18 cellular contexts compared by ENCODE assay signal in the genomic region with DNA sequence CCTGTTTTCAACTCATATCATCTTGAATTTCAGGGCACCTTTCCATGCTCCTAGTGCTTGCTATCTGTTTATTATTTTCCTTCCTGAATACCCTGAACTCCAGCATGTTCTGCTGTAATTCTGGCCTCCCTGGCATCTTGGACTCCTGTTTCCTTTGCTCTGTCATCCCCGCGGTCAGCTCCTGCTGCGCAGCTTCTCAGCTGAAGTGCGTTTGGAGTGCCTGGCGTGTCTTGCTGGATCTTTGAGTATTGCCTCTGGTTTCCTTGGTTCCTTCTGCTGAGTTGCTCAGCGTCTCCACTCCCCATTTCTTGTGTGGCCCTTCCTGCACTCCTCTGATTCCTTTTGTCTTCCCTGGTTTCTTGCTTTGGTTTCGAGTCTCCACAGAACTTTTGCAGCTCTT.
DNase-seq lines count a peak whose midpoint lies in the region; ATAC-seq and TF ChIP-seq lines count a peak whose summit lies in the region.
"Had no signal": no experiment of that assay in that cellular context is flagged by ENCODE, and none has a peak within 500 bp of the region (broad histone marks: within the 10 kb centered on the region; RNA-seq: fewer than 3 reads in every experiment).

No MANE protein-coding gene starts in this region.

- DNase-seq in Caco-2 (no peak), DMS79 treated with DMSO at 0.1 percent for 48 hours (lab: John Stamatoyannopoulos, UW) (peak; percentile 58), immature natural killer cell (no peak), progenitor cell of endocrine pancreas (ENCODE audit: low spot score, unreplicated experiment) (no peak), posterior vena cava (ENCODE audit: low spot score) (no peak)
- no peak for DNase-seq in stimulated activated CD4-positive, alpha-beta T cell treated with anti-CD3 and anti-CD28 coated beads, Interleukin-1b, Interleukin-23, amount 100 ng/mL, for 48 hours
- DNase-seq: ACHN; BE2C; CD4-positive, CD25-positive, alpha-beta regulatory T cell; GOT3; H7; HFFc6; KBM-7 had no signal

- CTCF ChIA-PET in Caco-2 (lab: Charles Lee), result interaction anchor here (0.7 kb wide), 1 partner anchor 14 kb away, joined by 3 read pairs; no protein-coding TSS in a partner anchor

- H3K27ac Mint-ChIP-seq in Caco-2 (ENCODE audit: unreplicated experiment), result peak overlapping the region; percentile 2
- H3K27ac Mint-ChIP-seq in immature natural killer cell, result peak overlapping the region in 4 of 6 donors; percentile 45 to 68 (median 52)
- peak overlapping the region; percentile 25 for H3K27ac Mint-ChIP-seq in progenitor cell of endocrine pancreas
- H3K27ac Mint-ChIP-seq: HFFc6, IgD-negative memory B cell had no signal

- ATAC-seq in HG02981 (IDR thresholded peaks at IDR 0.05; ENCODE audit: unreplicated experiment), result no peak
- no peak for ATAC-seq in GM18502 (IDR thresholded peaks at IDR 0.05; ENCODE audit: poor library complexity, unreplicated experiment)
- ATAC-seq: HCT116, HepG2 had no signal

- H3K36me3 Mint-ChIP-seq in Caco-2 (ENCODE audit: insufficient read depth, unreplicated experiment) (peaks cover 71% of the 10 kb centered on the region), immature natural killer cell (peaks cover 51 to 77% (median 59%) of the 10 kb centered on the region in 3 donors), progenitor cell of endocrine pancreas (ENCODE audit: insufficient read depth) (peaks cover 57% of the 10 kb centered on the region)

- POLR2A ChIA-PET in Caco-2 (lab: Charles Lee), result no interaction called here

- H3K9me3 Mint-ChIP-seq in Caco-2 (ENCODE audit: unreplicated experiment) (peaks cover 21% of the 10 kb centered on the region), immature natural killer cell (peaks cover 0 to 14% (median 0%) of the 10 kb centered on the region in 6 donors), progenitor cell of endocrine pancreas (ENCODE audit: low read depth) (peaks cover 22% of the 10 kb centered on the region)

- intact Hi-C loops in Caco-2 (cut with micrococcal nuclease; ENCODE audit: unreplicated experiment) (no loop called here), posterior vena cava (cut with DNase I) (no loop called here)

- H3K4me3 Mint-ChIP-seq in Caco-2 (ENCODE audit: unreplicated experiment) (no peak overlapping the region), immature natural killer cell (no peak overlapping the region), progenitor cell of endocrine pancreas (ENCODE audit: low read depth) (no peak overlapping the region)
- H3K4me3 Mint-ChIP-seq: CD4-positive, CD25-positive, alpha-beta regulatory T cell; HFFc6; IgD-negative memory B cell had no signal

- no peaks in the 10 kb centered on the region for H3K4me1 ChIP-seq in Caco-2
- H3K4me1 ChIP-seq: BE2C had no signal

- H3K36me3 ChIP-seq in Caco-2 (ENCODE audit: control insufficient read depth, insufficient read depth, low read length), result no peaks in the 10 kb centered on the region

- no TSS peak for BruUV-seq in Caco-2 (replicated peaks; lab: Mats Ljungman, UMichigan)

- H3K4me3 ChIP-seq in Caco-2 (ENCODE audit: low read depth, low read length), result no peak overlapping the region

- no peaks in the 10 kb centered on the region for H3K27me3 ChIP-seq in Caco-2 (replicated peaks; ENCODE audit: control insufficient read depth, insufficient read depth, low read length)
- H3K27me3 ChIP-seq: BE2C had no signal

- H3K4me1 Mint-ChIP-seq in Caco-2 (ENCODE audit: low read depth, unreplicated experiment), result no peaks in the 10 kb centered on the region
- peaks cover 10 to 15% of the 10 kb centered on the region in 2 donors for H3K4me1 Mint-ChIP-seq in immature natural killer cell
- no peaks in the 10 kb centered on the region for H3K4me1 Mint-ChIP-seq in progenitor cell of endocrine pancreas (ENCODE audit: low read depth)

- H3K27me3 Mint-ChIP-seq in Caco-2 (ENCODE audit: insufficient read depth, unreplicated experiment), result no peaks in the 10 kb centered on the region
- H3K27me3 Mint-ChIP-seq in immature natural killer cell (ENCODE audit: low read depth in 3 of 3), result no peaks in the 10 kb centered on the region
- H3K27me3 Mint-ChIP-seq in progenitor cell of endocrine pancreas, result no peaks in the 10 kb centered on the region
- H3K27me3 Mint-ChIP-seq: CD4-positive, CD25-positive, alpha-beta regulatory T cell; IgD-negative memory B cell had no signal

- no peaks in the 10 kb centered on the region for H3K9me3 ChIP-seq in Caco-2
- H3K9me3 ChIP-seq: BE2C had no signal

- TF ChIP-seq CTCF in Caco-2 (IDR thresholded peaks at IDR 0.05; ENCODE audit: insufficient read depth in 1 of 2, low read depth in 1 of 2, low read length in 1 of 2, severe bottlenecking in 1 of 2, unreplicated experiment in 1 of 2), result no peak
- TF ChIP-seq CTCF in progenitor cell of endocrine pancreas (IDR thresholded peaks at IDR 0.05; ENCODE audit: unreplicated experiment), result no peak

Comparison
In these comparisons a context has a peak if more than half of its experiments do, and no peak if none do; other contexts are left out.
1. H3K27ac Mint-ChIP-seq: peak in every context shown above with its lines; median percentile 52 in immature natural killer cell; 25 in progenitor cell of endocrine pancreas; 2 in Caco-2.